Comparison of ENCODE assay signal across 9 cellular contexts in the genomic region with DNA sequence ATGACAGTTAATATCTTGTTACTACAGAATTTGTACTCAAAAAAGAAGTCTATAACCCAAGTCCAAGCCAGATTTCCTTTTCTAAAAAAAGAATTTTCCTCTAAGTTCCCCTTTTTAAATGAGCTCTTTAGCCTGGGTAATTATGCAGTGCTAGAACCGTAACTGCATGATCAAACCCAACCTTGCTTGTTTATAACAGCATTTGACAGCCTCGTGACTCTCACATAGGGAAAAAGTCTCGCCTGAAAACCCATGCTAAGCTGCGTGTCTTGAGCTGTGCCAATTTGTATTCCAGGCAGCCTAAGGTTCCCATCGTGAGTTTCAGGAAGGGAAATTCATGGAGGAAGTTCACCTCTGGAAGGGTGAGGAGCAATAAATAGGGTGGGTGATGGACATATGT. TPM values are rescaled to one million over a fixed set of nuclear protein-coding genes. Genes with fewer than 3 reads are reported as not detected.
"Had no signal": no experiment of that assay in that cellular context is flagged by ENCODE, and none has a peak within 500 bp of the region (broad histone marks: within the 10 kb centered on the region; RNA-seq: fewer than 3 reads in every experiment).

No MANE protein-coding gene starts in this region.

RNA-seq across cellular contexts. Expression of a gene that starts 44.5 kb away (rescaled TPM):
- total RNA-seq: OCI-LY7, PC-3, Right ventricle myocardium inferior, Right ventricle myocardium superior, RPMI7951, SJCRH30, SJSA1, SK-MEL-5 had no signal
- polyA plus RNA-seq: SK-N-SH had no signal
